Comparison of ENCODE assay signal across 28 cellular contexts in genomic region chr1:207261971-207262370, GRCh38.
"Had no signal": no experiment of that assay in that cellular context is flagged by ENCODE, and none has a peak within 500 bp of the region (broad histone marks: within the 10 kb centered on the region; RNA-seq: fewer than 3 reads in every experiment).

No MANE protein-coding gene starts in this region.

- H3K36me3 ChIP-seq: adrenal gland, brain microvascular endothelial cell, ovary, right lobe of liver, stomach, thyroid gland, upper lobe of left lung, WERI-Rb-1 had no signal

- H3K27me3 ChIP-seq: adrenal gland, brain microvascular endothelial cell, ovary, right lobe of liver, stomach, thyroid gland, upper lobe of left lung had no signal

- DNase-seq: activated CD4-positive, alpha-beta memory T cell treated with anti-CD3 and anti-CD28 coated beads for 36 hours; activated CD4-positive, alpha-beta T cell treated with anti-CD3 and anti-CD28 coated beads, Interleukin-2, amount 10 ng/mL, durations not matched to agents 24 days and 14 days; activated CD4-positive, CD25-positive, alpha-beta regulatory T cell treated with anti-CD3 and anti-CD28 coated beads, Interleukin-2, amount 50 U/mL, for 72 hours; activated CD8-positive, alpha-beta memory T cell treated with anti-CD3 and anti-CD28 coated beads, Interleukin-2, amount 50 U/mL, for 4 hours; activated effector memory CD4-positive, alpha-beta T cell treated with anti-CD3 and anti-CD28 coated beads, Interleukin-2, amount 50 U/mL, for 16 hours; activated naive CD4-positive, alpha-beta T cell treated with anti-CD3 and anti-CD28 coated beads for 36 hours; activated naive CD8-positive, alpha-beta T cell treated with anti-CD3 and anti-CD28 coated beads for 36 hours; activated T-cell treated with anti-CD3 and anti-CD28 coated beads, Interleukin-2, amount 50 U/mL, for 1 hour; adrenal gland; brain microvascular endothelial cell; caudate nucleus; islet precursor cell; left ventricle myocardium superior; naive B cell; nephron progenitor cell; ovary; right lobe of liver; stimulated activated CD4-positive, alpha-beta T cell treated with anti-CD3 and anti-CD28 coated beads, Interleukin-4, amount 100 ng/mL, for 4 hours; stimulated activated CD8-positive, alpha-beta memory T cell treated with anti-CD3 and anti-CD28 coated beads, Interleukin-4, amount 100 ng/mL, for 48 hours; stimulated activated naive B cell treated with anti-CD40 and anti-IgM and Interleukin-4, amounts not matched to agents 10 μg/mL and 1 μg/mL and 100 μg/mL, for 72 hours; stomach; T-helper 17 cell; T1000; thyroid gland; upper lobe of left lung; WERI-Rb-1 had no signal

- ATAC-seq: esophagus mucosa; left ventricle myocardium superior; right lobe of liver; stimulated activated naive B cell treated with anti-CD40 and anti-IgM and Interleukin-4, amounts not matched to agents 10 μg/mL and 1 μg/mL and 100 μg/mL, for 72 hours; T-helper 17 cell had no signal

- H3K4me1 ChIP-seq: adrenal gland, right lobe of liver, stomach, thyroid gland, upper lobe of left lung had no signal

- H3K9me3 ChIP-seq: adrenal gland, ovary, right lobe of liver, stomach, thyroid gland, upper lobe of left lung had no signal

- H3K4me3 ChIP-seq: adrenal gland, ovary, right lobe of liver, skin epidermis, stomach, thyroid gland, upper lobe of left lung had no signal

- H3K27ac ChIP-seq: adrenal gland, brain microvascular endothelial cell, ovary, right lobe of liver, skin epidermis, stomach, thyroid gland, upper lobe of left lung, WERI-Rb-1 had no signal
